ENCODE assay signal across 8 cellular contexts in the genomic region with DNA sequence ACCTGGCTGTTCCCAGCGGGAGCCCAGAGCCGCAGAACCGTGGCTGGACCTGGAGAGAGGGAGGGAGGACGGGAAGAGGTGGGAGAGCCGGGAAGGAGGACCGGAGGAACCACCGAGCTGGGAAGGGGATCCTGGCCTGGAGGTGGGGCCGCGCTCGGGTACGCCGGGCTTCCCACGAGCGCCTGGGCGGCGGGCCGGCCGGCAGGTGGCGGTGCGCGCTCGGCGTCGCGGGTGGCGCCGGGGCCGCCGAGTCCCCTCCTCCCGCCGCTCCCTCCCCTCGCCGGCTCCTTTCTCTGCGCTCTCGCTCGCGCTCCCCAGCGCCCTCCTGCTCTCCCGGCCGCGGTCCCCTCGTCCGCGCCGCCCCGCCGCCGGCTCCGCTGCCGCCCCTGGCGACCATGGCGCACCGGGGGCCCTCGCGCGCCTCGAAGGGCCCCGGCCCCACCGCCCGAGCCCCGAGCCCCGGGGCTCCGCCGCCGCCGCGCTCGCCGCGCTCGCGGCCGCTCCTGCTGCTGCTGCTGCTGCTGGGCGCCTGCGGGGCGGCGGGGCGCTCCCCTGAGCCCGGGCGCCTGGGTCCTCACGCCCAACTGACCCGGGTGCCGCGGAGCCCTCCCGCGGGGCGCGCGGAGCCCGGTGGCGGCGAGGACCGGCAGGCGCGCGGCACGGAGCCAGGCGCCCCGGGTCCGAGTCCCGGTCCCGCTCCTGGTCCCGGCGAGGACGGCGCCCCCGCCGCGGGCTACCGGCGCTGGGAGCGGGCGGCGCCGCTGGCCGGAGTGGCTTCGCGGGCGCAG. TPM values are rescaled to one million over a fixed set of nuclear protein-coding genes. Genes with fewer than 3 reads are reported as not detected.
A peak's percentile ranks its signal among the peaks of the same experiment; 100 is the strongest.
DNase-seq lines count a peak whose midpoint lies in the region; ATAC-seq and TF ChIP-seq lines count a peak whose summit lies in the region.

A gene (plus strand): TSS at position 287 of the 788 bp plus-strand sequence.

- peaks cover 59% of the 10 kb centered on the region for H3K4me1 Mint-ChIP-seq in brain

- TF ChIP-seq CTCF in GM12873 (IDR thresholded peaks at IDR 0.05; ENCODE audit: insufficient read depth, low read depth, low read length, missing control alignments) = peak; percentile 35
- peak; percentile 62 to 75 for TF ChIP-seq CTCF in brain (conservative IDR thresholded peaks at IDR 0.05)
- no peak for TF ChIP-seq CTCF in OCI-LY7 (conservative IDR thresholded peaks at IDR 0.05; ENCODE audit: low read length)

- peak within 1 kb of the TSS; percentile 87 to 91 (median 88) for H3K4me3 Mint-ChIP-seq in brain

- peak within 1 kb of the TSS in 4 of 5 experiments; percentile 87 to 88 (median 88) for H3K27ac Mint-ChIP-seq in brain

- no peak within 1 kb of the TSS for H3K27ac ChIP-seq in OCI-LY7 (ENCODE audit: low read depth, low read length, poor library complexity, severe bottlenecking)

- H3K36me3 Mint-ChIP-seq in brain = no peaks in the 10 kb centered on the region

- no peaks in the 10 kb centered on the region for H4K20me1 ChIP-seq in OCI-LY7 (ENCODE audit: insufficient read depth, low read length)

- no peak within 1 kb of the TSS for H2AFZ ChIP-seq in OCI-LY7 (ENCODE audit: low read length)

- DNase-seq in HT1080 (ENCODE audit: low read depth) (peak; percentile 49), T-helper 2 cell (peak in 3 of 5 experiments; percentile 15 to 57 (median 16)), skeletal muscle cell (ENCODE audit: low read depth) (no peak), OCI-LY7 (ENCODE audit: low spot score) (no peak)

- intact Hi-C loops in OCI-LY7 (cut with micrococcal nuclease; ENCODE audit: unreplicated experiment) = no loop called here

- POLR2A ChIA-PET in OCI-LY7 (lab: Charles Lee) = no interaction called here

- H3K27me3 Mint-ChIP-seq in brain = peaks cover 60% of the 10 kb centered on the region

- no peaks in the 10 kb centered on the region for H3K9me3 Mint-ChIP-seq in brain

- H3K36me3 ChIP-seq in OCI-LY7 (ENCODE audit: insufficient read depth, low read length) = no peaks in the 10 kb centered on the region

- CTCF ChIA-PET in OCI-LY7 (lab: Charles Lee; ENCODE audit: unreplicated experiment) = no interaction called here

- no peaks in the 10 kb centered on the region for H3K79me2 ChIP-seq in OCI-LY7 (ENCODE audit: insufficient read depth, low read depth, low read length)

- H3K4me3 ChIP-seq in iPS-18c (ENCODE audit: insufficient read depth, low read depth, low read length) (peak within 1 kb of the TSS; percentile 61), skeletal muscle cell (ENCODE audit: low read depth, low read length) (peak within 1 kb of the TSS; percentile 56), OCI-LY7 (ENCODE audit: low read depth, low read length, poor library complexity, severe bottlenecking) (no peak within 1 kb of the TSS)

- ATAC-seq in GM21515 (IDR thresholded peaks at IDR 0.05; ENCODE audit: unreplicated experiment) = no peak

- H3K9me2 ChIP-seq in OCI-LY7 (ENCODE audit: insufficient read depth, low read length) = no peaks in the 10 kb centered on the region

- no peaks in the 10 kb centered on the region for H3K4me1 ChIP-seq in OCI-LY7 (ENCODE audit: insufficient read depth, low read length, poor library complexity, severe bottlenecking)

- H3K9me3 ChIP-seq in iPS-18c (ENCODE audit: control insufficient read depth, insufficient read depth, low read length) = no peaks in the 10 kb centered on the region
- no peaks in the 10 kb centered on the region for H3K9me3 ChIP-seq in OCI-LY7 (ENCODE audit: low read length)

- no peak within 1 kb of the TSS for H3K4me2 ChIP-seq in OCI-LY7 (ENCODE audit: low read length)

- no TSS peak for BruUV-seq in OCI-LY7 (replicated peaks; lab: Mats Ljungman, UMichigan)

RNA-seq across cellular contexts. Expression of the gene that starts here (rescaled TPM):
- total RNA-seq in HT1080 (2014; rRNA removed; shearing (Covaris generic)) = 1.6 and 5.4 TPM in 2 replicates
- polyA plus RNA-seq in HT1080 (2015; cell fraction: cytosol; rRNA removed) = 0.02 and 0.11 TPM in 2 replicates
- polyA plus RNA-seq in HT1080 (2015; cell fraction: nucleus; rRNA removed) = 0.22 and 0.26 TPM in 2 replicates
- 18.8 TPM for polyA plus RNA-seq in brain (ENCODE audit: insufficient read depth, low read depth, low replicate concordance)
- 0.03 TPM in 1 of 2 replicates, not detected in the other for total RNA-seq in OCI-LY7 (2014; rRNA removed; shearing (Covaris generic))
- not detected in 2 replicates for total RNA-seq in OCI-LY7 (2022)

Comparison
In these comparisons a context has a peak if more than half of its experiments do, and no peak if none do; other contexts are left out.
1. DNase-seq: peak in HT1080 (single experiment) and T-helper 2 cell (3 of 5); none in skeletal muscle cell (single experiment) and OCI-LY7 (single experiment).